Comparison of ENCODE assay signal across 8 cellular contexts in genomic region chr10:95907454-95908253, GRCh38. TPM values are rescaled to one million over a fixed set of nuclear protein-coding genes. Genes with fewer than 3 reads are reported as not detected.
DNase-seq lines count a peak whose midpoint lies in the region; ATAC-seq and TF ChIP-seq lines count a peak whose summit lies in the region.

TSS of gene CC2D2B (plus strand) at chr10:95907975. CDS start at chr10:95911324, 3,349 bp downstream.

- no peaks in the 10 kb centered on the region for H3K9me3 Mint-ChIP-seq in activated naive CD4-positive, alpha-beta T cell treated with anti-CD3 and anti-CD28 coated beads, Interleukin-2, amount 10 ng/mL, durations not matched to agents 7 days and 5 days

- CTCF ChIA-PET in activated naive CD4-positive, alpha-beta T cell treated with anti-CD3 and anti-CD28 coated beads, Interleukin-2, amount 10 ng/mL, durations not matched to agents 7 days and 5 days (lab: Charles Lee): interaction anchor here (0.8 to 1.4 kb wide), 5 partner anchors 9 to 222 kb away, joined by 3 to 6 read pairs (median 3); partner anchors contain the start of genes TCTN3 and ZNF518A

- 1% methylated on average over 19 to 61 of the region's 69 CpGs for WGBS in testis, 2 donors

- peak within 1 kb of the TSS; percentile 82 for H3K4me3 Mint-ChIP-seq in activated naive CD4-positive, alpha-beta T cell treated with anti-CD3 and anti-CD28 coated beads, Interleukin-2, amount 10 ng/mL, durations not matched to agents 7 days and 5 days

- TF ChIP-seq POLR2A in testis (IDR thresholded peaks at IDR 0.05): peak; percentile 2

- H3K27me3 Mint-ChIP-seq in activated naive CD4-positive, alpha-beta T cell treated with anti-CD3 and anti-CD28 coated beads, Interleukin-2, amount 10 ng/mL, durations not matched to agents 7 days and 5 days: no peaks in the 10 kb centered on the region

- H3K4me1 Mint-ChIP-seq in activated naive CD4-positive, alpha-beta T cell treated with anti-CD3 and anti-CD28 coated beads, Interleukin-2, amount 10 ng/mL, durations not matched to agents 7 days and 5 days: peaks cover 16% of the 10 kb centered on the region

- H3K27ac ChIP-seq in KOPT-K1 (ENCODE audit: low read depth, low read length, poor library complexity, severe bottlenecking): peak within 1 kb of the TSS; percentile 51
- H3K27ac ChIP-seq in SJCRH30: peak within 1 kb of the TSS; percentile 57
- H3K27ac ChIP-seq in testis: peak within 1 kb of the TSS; percentile 83 to 93

- in situ Hi-C loops in G401 (cut with HindIII; ENCODE audit: low sequenced_read_pairs): no loop called here

- peaks cover 4% of the 10 kb centered on the region for H3K36me3 Mint-ChIP-seq in activated naive CD4-positive, alpha-beta T cell treated with anti-CD3 and anti-CD28 coated beads, Interleukin-2, amount 10 ng/mL, durations not matched to agents 7 days and 5 days

- H3K27ac Mint-ChIP-seq in activated naive CD4-positive, alpha-beta T cell treated with anti-CD3 and anti-CD28 coated beads, Interleukin-2, amount 10 ng/mL, durations not matched to agents 7 days and 5 days: peak within 1 kb of the TSS; percentile 89

- H3K4me1 ChIP-seq in SJCRH30: no peaks in the 10 kb centered on the region
- H3K4me1 ChIP-seq in testis: peaks cover 3% of the 10 kb centered on the region

- intact Hi-C loops in testis (cut with DNase I; ENCODE audit: low total_unique reads): no loop called here

- peak; percentile 84 for ATAC-seq in GM21786 (IDR thresholded peaks at IDR 0.05; ENCODE audit: unreplicated experiment)

- H3K9me3 ChIP-seq in KOPT-K1 (ENCODE audit: insufficient read depth, low read length, poor library complexity, severe bottlenecking) (no peaks in the 10 kb centered on the region), SJCRH30 (replicated peaks) (no peaks in the 10 kb centered on the region), testis (no peaks in the 10 kb centered on the region)

- no peaks in the 10 kb centered on the region; the same call in 1 of the 2 replicates for H3K36me3 ChIP-seq in KOPT-K1 (ENCODE audit: insufficient read depth, low read length)
- no peaks in the 10 kb centered on the region for H3K36me3 ChIP-seq in SJCRH30
- no peaks in the 10 kb centered on the region for H3K36me3 ChIP-seq in testis (ENCODE audit: low read depth, missing control alignments)

- H3K27me3 ChIP-seq in SJCRH30 (no peaks in the 10 kb centered on the region), testis (no peaks in the 10 kb centered on the region)

- TF ChIP-seq CTCF in testis (IDR thresholded peaks at IDR 0.05): no peak

- peak within 1 kb of the TSS; percentile 66 for H3K4me3 ChIP-seq in SJCRH30
- peak within 1 kb of the TSS; percentile 71 to 80 for H3K4me3 ChIP-seq in testis

- DNase-seq in G401 (ENCODE audit: low spot score): peak; percentile 88
- DNase-seq in SJCRH30: peak; percentile 77 to 82
- DNase-seq in activated naive CD4-positive, alpha-beta T cell treated with anti-CD3 and anti-CD28 coated beads, Interleukin-2, amount 10 ng/mL, durations not matched to agents 7 days and 5 days: peak; percentile 74
- DNase-seq in globus pallidus (ENCODE audit: low spot score): peak; percentile 86
- peak in 55 of 56 donors; percentile 20 to 97 (median 87) for DNase-seq in nucleus accumbens (lab: John Stamatoyannopoulos, UW)
- DNase-seq in testis: peak; percentile 91

RNA-seq across cellular contexts. Expression of gene CC2D2B, which starts in this region (rescaled TPM):
- total RNA-seq in G401 (2014; rRNA removed; shearing (Covaris generic)): not detected in 2 replicates
- total RNA-seq in SJCRH30 (2014; rRNA removed; shearing (Covaris generic)): 0.05 TPM in 1 of 2 replicates, not detected in the other
- total RNA-seq in testis: 10 to 100 TPM in 1 of 2 donors, 1 to 10 TPM in 1; 7.7 to 15.4 TPM
- polyA plus RNA-seq in testis (ENCODE audit: insufficient read depth, low read depth, low replicate concordance): 16.5 TPM

Comparison
In these comparisons a context has a peak if more than half of its experiments do, and no peak if none do; other contexts are left out.
1. Peak in every context shown above with its lines: DNase-seq, ATAC-seq, H3K4me3 ChIP-seq and H3K27ac ChIP-seq.
2. Peak in DNase-seq in G401; RNA of the gene not detected or under 1 TPM.
3. Peak in DNase-seq, H3K4me3 ChIP-seq and H3K27ac ChIP-seq in SJCRH30; RNA of the gene not detected or under 1 TPM.